ENCODE assay signal across 8 cellular contexts in the genomic region with DNA sequence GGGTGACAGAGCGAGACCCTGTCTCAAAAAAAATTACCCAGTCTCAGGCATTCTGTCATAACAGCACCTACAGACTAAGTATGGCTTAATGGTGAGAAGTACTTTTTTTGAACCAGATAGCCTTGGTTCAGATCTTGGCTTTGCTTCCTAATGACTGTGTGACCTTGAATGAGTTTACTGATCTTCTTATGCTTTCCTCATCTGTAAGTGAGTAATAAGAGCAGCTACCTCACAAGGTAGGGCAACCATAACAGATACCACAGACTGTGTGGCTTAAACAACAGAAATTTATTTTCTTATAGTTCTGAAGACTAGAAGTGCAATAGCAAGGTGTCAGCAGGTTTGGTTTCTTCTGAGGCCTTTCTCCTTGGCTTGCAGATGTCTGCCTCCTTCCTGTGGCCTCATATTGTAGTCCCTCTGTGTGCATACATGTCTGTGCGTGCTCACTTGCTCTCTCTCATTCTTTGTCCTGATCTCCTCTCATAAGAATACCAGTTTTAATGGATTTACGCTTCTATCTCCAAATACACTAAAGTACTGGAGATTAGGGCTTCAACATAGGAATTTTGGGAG. TPM values are rescaled to one million over a fixed set of nuclear protein-coding genes. Genes with fewer than 3 reads are reported as not detected.
A peak's percentile ranks its signal among the peaks of the same experiment; 100 is the strongest.
DNase-seq lines count a peak whose midpoint lies in the region; ATAC-seq, FAIRE-seq and TF ChIP-seq lines count a peak whose summit lies in the region.
"Not testable (repeated sequence)": the region's sequence is repeated elsewhere in the genome, so short reads cannot be mapped to it uniquely, and the experiment has no call there.

No MANE protein-coding gene starts in this region.

- H3K4me3 Mint-ChIP-seq in CD8-positive, alpha-beta T cell; activated CD4-positive, alpha-beta memory T cell treated with anti-CD3 and anti-CD28 coated beads, Interleukin-2, amount 10 ng/mL, durations not matched to agents 7 days and 5 days; activated naive CD4-positive, alpha-beta T cell treated with anti-CD3 and anti-CD28 coated beads, Interleukin-2, amount 10 ng/mL, durations not matched to agents 7 days and 5 days; immature natural killer cell: not testable (repeated sequence)
- peak overlapping the region in 3 of 10 donors; percentile 2 to 14 (median 7) for H3K4me3 Mint-ChIP-seq in naive thymus-derived CD8-positive, alpha-beta T cell

- TF ChIP-seq EP300 in transverse colon (IDR thresholded peaks at IDR 0.05; ENCODE audit: low read depth), result not testable (repeated sequence)

- POLR2A ChIA-PET in CD8-positive, alpha-beta T cell (lab: Charles Lee); activated CD4-positive, alpha-beta memory T cell treated with anti-CD3 and anti-CD28 coated beads, Interleukin-2, amount 10 ng/mL, durations not matched to agents 7 days and 5 days (lab: Charles Lee); naive thymus-derived CD8-positive, alpha-beta T cell (lab: Charles Lee): not testable (repeated sequence)

- peaks cover 21% of the 10 kb centered on the region for H3K4me1 ChIP-seq in CD8-positive, alpha-beta T cell (ENCODE audit: insufficient read depth, low read length)
- H3K4me1 ChIP-seq in RWPE2 (ENCODE audit: insufficient read depth, poor library complexity, severe bottlenecking), result not testable (repeated sequence)
- peaks cover 8 to 65% (median 25%) of the 10 kb centered on the region in 4 donors for H3K4me1 ChIP-seq in transverse colon

- not testable (repeated sequence) for H3K4me3 ChIP-seq in CD8-positive, alpha-beta T cell (ENCODE audit: low read depth, low read length); RWPE2 (ENCODE audit: severe bottlenecking); bronchial epithelial cell (ENCODE audit: low read depth, low read length); transverse colon

- H3K27me3 ChIP-seq in CD8-positive, alpha-beta T cell (ENCODE audit: insufficient read depth, low read length); RWPE2 (ENCODE audit: insufficient read depth, poor library complexity, severe bottlenecking); bronchial epithelial cell (ENCODE audit: control insufficient read depth, insufficient read depth, low read length); transverse colon: not testable (repeated sequence)

- not testable (repeated sequence) for H3K9me3 ChIP-seq in CD8-positive, alpha-beta T cell (ENCODE audit: low read length); RWPE2 (ENCODE audit: severe bottlenecking); transverse colon

- H3K4me1 Mint-ChIP-seq in CD8-positive, alpha-beta T cell (ENCODE audit: low read depth), result peaks cover 51% of the 10 kb centered on the region
- peaks cover 27% of the 10 kb centered on the region for H3K4me1 Mint-ChIP-seq in activated CD4-positive, alpha-beta memory T cell treated with anti-CD3 and anti-CD28 coated beads, Interleukin-2, amount 10 ng/mL, durations not matched to agents 7 days and 5 days
- H3K4me1 Mint-ChIP-seq in activated naive CD4-positive, alpha-beta T cell treated with anti-CD3 and anti-CD28 coated beads, Interleukin-2, amount 10 ng/mL, durations not matched to agents 7 days and 5 days, result peaks cover 25% of the 10 kb centered on the region
- peaks cover 55 to 76% of the 10 kb centered on the region in 2 donors for H3K4me1 Mint-ChIP-seq in immature natural killer cell
- peaks cover 14 to 58% (median 49%) of the 10 kb centered on the region in 4 donors for H3K4me1 Mint-ChIP-seq in naive thymus-derived CD8-positive, alpha-beta T cell

- CTCF ChIA-PET in CD8-positive, alpha-beta T cell (lab: Charles Lee); activated CD4-positive, alpha-beta memory T cell treated with anti-CD3 and anti-CD28 coated beads, Interleukin-2, amount 10 ng/mL, durations not matched to agents 7 days and 5 days (lab: Charles Lee); activated naive CD4-positive, alpha-beta T cell treated with anti-CD3 and anti-CD28 coated beads, Interleukin-2, amount 10 ng/mL, durations not matched to agents 7 days and 5 days (lab: Charles Lee): not testable (repeated sequence)

- TF ChIP-seq CTCF in CD8-positive, alpha-beta T cell (IDR thresholded peaks at IDR 0.05); RWPE2 (IDR thresholded peaks at IDR 0.05; ENCODE audit: poor library complexity, severe bottlenecking); bronchial epithelial cell (IDR thresholded peaks at IDR 0.05; ENCODE audit: insufficient read depth, low read length, severe bottlenecking); transverse colon (IDR thresholded peaks at IDR 0.05): not testable (repeated sequence)

- not testable (repeated sequence) for H3K27me3 Mint-ChIP-seq in CD8-positive, alpha-beta T cell (ENCODE audit: low read depth); activated CD4-positive, alpha-beta memory T cell treated with anti-CD3 and anti-CD28 coated beads, Interleukin-2, amount 10 ng/mL, durations not matched to agents 7 days and 5 days; activated naive CD4-positive, alpha-beta T cell treated with anti-CD3 and anti-CD28 coated beads, Interleukin-2, amount 10 ng/mL, durations not matched to agents 7 days and 5 days; immature natural killer cell (ENCODE audit: low read depth in 3 of 3); naive thymus-derived CD8-positive, alpha-beta T cell

- DNase-seq in CD8-positive, alpha-beta T cell; RWPE2 (ENCODE audit: low spot score); activated CD4-positive, alpha-beta memory T cell treated with anti-CD3 and anti-CD28 coated beads, Interleukin-2, amount 10 ng/mL, durations not matched to agents 7 days and 5 days; activated naive CD4-positive, alpha-beta T cell treated with anti-CD3 and anti-CD28 coated beads, Interleukin-2, amount 10 ng/mL, durations not matched to agents 7 days and 5 days; immature natural killer cell; naive thymus-derived CD8-positive, alpha-beta T cell; transverse colon: not testable (repeated sequence)
- DNase-seq in bronchial epithelial cell (ENCODE audit: low read depth), result peak; percentile 22

- in situ Hi-C loops in transverse colon (cut with MboI; ENCODE audit: low pct_ligation_motif_present in 1 of 4, low pct_unique_long_range_greater_than_20kb in 1 of 4, low sequenced_read_pairs in 3 of 4), result not testable (repeated sequence)

- TF ChIP-seq POLR2A in transverse colon (IDR thresholded peaks at IDR 0.05), result not testable (repeated sequence)

- WGBS in transverse colon (ENCODE audit: low coverage in 1 of 2), 2 donors, result 83 to 93% methylated on average over 1 to 3 of the region's 3 CpGs

- FAIRE-seq in bronchial epithelial cell (lab: Jason Lieb, UNC), result not testable (repeated sequence)

- H3K36me3 ChIP-seq in CD8-positive, alpha-beta T cell (ENCODE audit: insufficient read depth, low read length); RWPE2 (ENCODE audit: low read depth); bronchial epithelial cell (ENCODE audit: control insufficient read depth, insufficient read depth, low read length); transverse colon: not testable (repeated sequence)

- intact Hi-C loops in CD8-positive, alpha-beta T cell (cut with DNase I, micrococcal nuclease); transverse colon (cut with DNase I; ENCODE audit: low total_unique reads): not testable (repeated sequence)

- not testable (repeated sequence) for H3K27ac ChIP-seq in CD8-positive, alpha-beta T cell (ENCODE audit: low read depth, low read length); RWPE2 (ENCODE audit: poor library complexity, severe bottlenecking)
- peak overlapping the region; percentile 33 to 77 (median 76) for H3K27ac ChIP-seq in transverse colon

- H3K36me3 Mint-ChIP-seq in CD8-positive, alpha-beta T cell; activated CD4-positive, alpha-beta memory T cell treated with anti-CD3 and anti-CD28 coated beads, Interleukin-2, amount 10 ng/mL, durations not matched to agents 7 days and 5 days (ENCODE audit: low read depth); activated naive CD4-positive, alpha-beta T cell treated with anti-CD3 and anti-CD28 coated beads, Interleukin-2, amount 10 ng/mL, durations not matched to agents 7 days and 5 days; immature natural killer cell: not testable (repeated sequence)
- H3K36me3 Mint-ChIP-seq in naive thymus-derived CD8-positive, alpha-beta T cell, result peaks cover 0 to 18% (median 4%) of the 10 kb centered on the region in 3 donors

- H3K9me3 Mint-ChIP-seq in CD8-positive, alpha-beta T cell; activated CD4-positive, alpha-beta memory T cell treated with anti-CD3 and anti-CD28 coated beads, Interleukin-2, amount 10 ng/mL, durations not matched to agents 7 days and 5 days; activated naive CD4-positive, alpha-beta T cell treated with anti-CD3 and anti-CD28 coated beads, Interleukin-2, amount 10 ng/mL, durations not matched to agents 7 days and 5 days; immature natural killer cell; naive thymus-derived CD8-positive, alpha-beta T cell: not testable (repeated sequence)

- peak overlapping the region; percentile 20 for H3K27ac Mint-ChIP-seq in CD8-positive, alpha-beta T cell
- H3K27ac Mint-ChIP-seq in activated CD4-positive, alpha-beta memory T cell treated with anti-CD3 and anti-CD28 coated beads, Interleukin-2, amount 10 ng/mL, durations not matched to agents 7 days and 5 days, result peak overlapping the region; percentile 47
- H3K27ac Mint-ChIP-seq in activated naive CD4-positive, alpha-beta T cell treated with anti-CD3 and anti-CD28 coated beads, Interleukin-2, amount 10 ng/mL, durations not matched to agents 7 days and 5 days, result peak overlapping the region; percentile 24
- peak overlapping the region; percentile 17 to 83 (median 74) for H3K27ac Mint-ChIP-seq in immature natural killer cell
- peak overlapping the region; percentile 6 to 88 (median 47) for H3K27ac Mint-ChIP-seq in naive thymus-derived CD8-positive, alpha-beta T cell

- ATAC-seq in CD8-positive, alpha-beta T cell, result peak; percentile 20
- ATAC-seq in RWPE2 (ENCODE audit: low read depth), result 0 out of 3 replicates have a peak, but pooled peaks have one; percentile 36
- peak; percentile 28 to 56 for ATAC-seq in naive thymus-derived CD8-positive, alpha-beta T cell

RNA-seq across cellular contexts. Expression of a gene that starts 31.7 kb away (rescaled TPM):
- total RNA-seq in CD8-positive, alpha-beta T cell, result 100 to 1,000 TPM in 1 of 2 experiments, 10 to 100 TPM in 1; 91.1 to 101 TPM
- 10 to 100 TPM; 42.2 to 46.1 TPM for total RNA-seq in activated CD4-positive, alpha-beta memory T cell treated with anti-CD3 and anti-CD28 coated beads, Interleukin-2, amount 10 ng/mL, durations not matched to agents 7 days and 5 days
- total RNA-seq in bronchial epithelial cell (37.4 and 40.6 TPM in 2 replicates), transverse colon (100 to 1,000 TPM in 1 of 4 donors, 10 to 100 TPM in 3; 36.6 to 146 (median 46.7) TPM)
- 10 to 100 TPM in 1 of 3 donors, 1 to 10 TPM in 2; 6.4 to 19.7 (median 6.6) TPM for polyA plus RNA-seq in immature natural killer cell
- 10 to 100 TPM; 71.3 to 79.5 TPM for total RNA-seq in naive thymus-derived CD8-positive, alpha-beta T cell
- 10 to 100 TPM in 1 of 3 donors, 1 to 10 TPM in 2; 8.2 to 12.0 (median 9.2) TPM for polyA plus RNA-seq in naive thymus-derived CD8-positive, alpha-beta T cell

Comparison
In these comparisons a context has a peak if more than half of its experiments do, and no peak if none do; other contexts are left out.
1. H3K27ac Mint-ChIP-seq: peak in every context shown above with its lines; median percentile 74 in immature natural killer cell; 47 in activated CD4-positive, alpha-beta memory T cell treated with anti-CD3 and anti-CD28 coated beads, Interleukin-2, amount 10 ng/mL, durations not matched to agents 7 days and 5 days; 47 in naive thymus-derived CD8-positive, alpha-beta T cell; 24 in activated naive CD4-positive, alpha-beta T cell treated with anti-CD3 and anti-CD28 coated beads, Interleukin-2, amount 10 ng/mL, durations not matched to agents 7 days and 5 days; 20 in CD8-positive, alpha-beta T cell.